ENCODE assay signal across 1 cellular context in genomic region chr1:24413350-24414163, GRCh38.
A peak's percentile ranks its signal among the peaks of the same experiment; 100 is the strongest.
TF ChIP-seq lines count a peak whose summit lies in the region.

TSS of gene STPG1 (minus strand) at chr1:24413782. CDS start at chr1:24401388, 12,394 bp downstream.

TF ChIP-seq in HepG2, 621 proteins besides CTCF, POLR2A, EP300 and RAD21 (continued from another document and continues in another):
- TF ChIP-seq ZNF574 (CRISPR knock-in tag; IDR thresholded peaks at IDR 0.05) = peak; percentile 71
- no peak for TF ChIP-seq BCLAF1 (IDR thresholded peaks at IDR 0.05)
- peak; percentile 30 for TF ChIP-seq AGO2 (optimal IDR thresholded peaks at IDR 0.05; ENCODE audit: low read depth, low read length)
- no peak for TF ChIP-seq ZNF414 (CRISPR knock-in tag; IDR thresholded peaks at IDR 0.05)
- no peak for TF ChIP-seq EHMT2 (IDR thresholded peaks at IDR 0.05; ENCODE audit: borderline replicate concordance, low read depth, low read length)
- TF ChIP-seq ZBTB8A (CRISPR knock-in tag; IDR thresholded peaks at IDR 0.05; ENCODE audit: borderline replicate concordance, low read depth) = no peak
- TF ChIP-seq E2F1 (CRISPR knock-in tag; IDR thresholded peaks at IDR 0.05) = peak; percentile 61; the same call in 1 of the 2 replicates
- no peak for TF ChIP-seq ZHX1 (CRISPR knock-in tag; IDR thresholded peaks at IDR 0.05; ENCODE audit: low read depth)
- TF ChIP-seq HNF4A (CRISPR knock-in tag; IDR thresholded peaks at IDR 0.05) = 0 out of 2 replicates have a peak, but pooled peaks have one; percentile 15
- TF ChIP-seq U2AF1 (optimal IDR thresholded peaks at IDR 0.05; ENCODE audit: low read depth, low read length) = no peak
- TF ChIP-seq KLF9 (CRISPR knock-in tag; IDR thresholded peaks at IDR 0.05; ENCODE audit: low read depth) = no peak
- 0 out of 2 replicates have a peak, but pooled peaks have one; percentile 49 for TF ChIP-seq MYPOP (CRISPR knock-in tag; IDR thresholded peaks at IDR 0.05)
- no peak for TF ChIP-seq ARNTL (CRISPR knock-in tag; IDR thresholded peaks at IDR 0.05)
- TF ChIP-seq NBN (conservative IDR thresholded peaks at IDR 0.05) = no peak
- TF ChIP-seq ZNF263 (CRISPR knock-in tag; IDR thresholded peaks at IDR 0.05) = 0 out of 2 replicates have a peak, but pooled peaks have one; percentile 13
- no peak for TF ChIP-seq MEIS1 (CRISPR knock-in tag; IDR thresholded peaks at IDR 0.05; ENCODE audit: borderline replicate concordance)
- TF ChIP-seq ELK4 (CRISPR knock-in tag; IDR thresholded peaks at IDR 0.05; ENCODE audit: borderline replicate concordance) = no peak
- TF ChIP-seq HNRNPLL (IDR thresholded peaks at IDR 0.05; ENCODE audit: low read depth, low read length, poor library complexity, severe bottlenecking) = peak; percentile 58
- TF ChIP-seq ZC3H13 (CRISPR knock-in tag; IDR thresholded peaks at IDR 0.05) = no peak
- TF ChIP-seq HDAC2 (CRISPR knock-in tag; IDR thresholded peaks at IDR 0.05) = no peak
- TF ChIP-seq ZNF619 (CRISPR knock-in tag; IDR thresholded peaks at IDR 0.05) = no peak
- no peak for TF ChIP-seq SYNCRIP (IDR thresholded peaks at IDR 0.05; ENCODE audit: insufficient read depth, low read depth, low read length)
- TF ChIP-seq REXO4 (CRISPR knock-in tag; IDR thresholded peaks at IDR 0.05; ENCODE audit: borderline replicate concordance) = no peak
- no peak for TF ChIP-seq ZNF761 (CRISPR knock-in tag; conservative IDR thresholded peaks at IDR 0.05)
- peak; percentile 58; the same call in 1 of the 2 replicates for TF ChIP-seq TFDP2 (CRISPR knock-in tag; IDR thresholded peaks at IDR 0.05)
- TF ChIP-seq ZBTB25 (CRISPR knock-in tag; IDR thresholded peaks at IDR 0.05) = no peak
- peak; percentile 38 for TF ChIP-seq RBM39 (IDR thresholded peaks at IDR 0.05; ENCODE audit: low read depth, low read length, poor library complexity, severe bottlenecking)
- TF ChIP-seq ZNF724P (CRISPR knock-in tag; IDR thresholded peaks at IDR 0.05; ENCODE audit: borderline replicate concordance) = no peak
- no peak for TF ChIP-seq ZBTB37 (CRISPR knock-in tag; IDR thresholded peaks at IDR 0.05)
- TF ChIP-seq ZNF143 (CRISPR knock-in tag; IDR thresholded peaks at IDR 0.05) = 0 out of 2 replicates have a peak, but pooled peaks have one; percentile 37
- TF ChIP-seq NR2F2 (IDR thresholded peaks at IDR 0.05; ENCODE audit: borderline replicate concordance, low read depth) = no peak
- TF ChIP-seq KDM5A (IDR thresholded peaks at IDR 0.05; ENCODE audit: borderline replicate concordance, low read length) = 0 out of 2 replicates have a peak, but pooled peaks have one; percentile 17
- no peak for TF ChIP-seq RNF2 (conservative IDR thresholded peaks at IDR 0.05; ENCODE audit: low read depth)
- no peak for TF ChIP-seq ZIK1 (CRISPR knock-in tag; IDR thresholded peaks at IDR 0.05; ENCODE audit: borderline replicate concordance, low read depth)
- TF ChIP-seq ATF1 (CRISPR knock-in tag; IDR thresholded peaks at IDR 0.05) = no peak
- TF ChIP-seq NKX3-1 (CRISPR knock-in tag; IDR thresholded peaks at IDR 0.05) = peak; percentile 72; the same call in 1 of the 2 replicates
- TF ChIP-seq CSRNP2 (CRISPR knock-in tag; conservative IDR thresholded peaks at IDR 0.05; ENCODE audit: low read depth) = no peak
- TF ChIP-seq MED8 (CRISPR knock-in tag; IDR thresholded peaks at IDR 0.05; ENCODE audit: insufficient replicate concordance) = no peak
- TF ChIP-seq PLRG1 (conservative IDR thresholded peaks at IDR 0.05) = no peak
- TF ChIP-seq ZUFSP (CRISPR knock-in tag; IDR thresholded peaks at IDR 0.05; ENCODE audit: borderline replicate concordance) = no peak
